In genomic region chr12:53224268-53224896, GRCh38 we compare ENCODE assay signal across 9 cellular contexts. TPM values are rescaled to one million over a fixed set of nuclear protein-coding genes. Genes with fewer than 3 reads are reported as not detected.
A peak's percentile ranks its signal among the peaks of the same experiment; 100 is the strongest.
DNase-seq lines count a peak whose midpoint lies in the region; ATAC-seq and TF ChIP-seq lines count a peak whose summit lies in the region.
"Had no signal": no experiment of that assay in that cellular context is flagged by ENCODE, and none has a peak within 500 bp of the region (broad histone marks: within the 10 kb centered on the region; RNA-seq: fewer than 3 reads in every experiment).

No MANE protein-coding gene starts in this region.

- ATAC-seq in GM21737 (IDR thresholded peaks at IDR 0.05; ENCODE audit: unreplicated experiment): no peak
- no peak for ATAC-seq in HG03520 (IDR thresholded peaks at IDR 0.05; ENCODE audit: unreplicated experiment)

- H3K4me3 ChIP-seq in esophagus muscularis mucosa (no peak overlapping the region), spleen (no peak overlapping the region)

- DNase-seq in SK-MEL-5 (ENCODE audit: low read depth, low spot score) (peak; percentile 54), esophagus muscularis mucosa (ENCODE audit: extremely low spot score) (no peak), spleen (peak; percentile 61), foreskin melanocyte (no peak), NCI-H345 treated with DMSO at 0.1 percent for 48 hours (lab: John Stamatoyannopoulos, UW; ENCODE audit: unreplicated experiment) (no peak)
- DNase-seq: retina had no signal

- TF ChIP-seq CTCF in GM12873 (IDR thresholded peaks at IDR 0.05; ENCODE audit: insufficient read depth, low read depth, low read length, missing control alignments) (peak; percentile 30), esophagus muscularis mucosa (IDR thresholded peaks at IDR 0.05) (peak in 1 of 3 experiments; percentile 35), spleen (IDR thresholded peaks at IDR 0.05 in 8 of 11, conservative IDR thresholded peaks at IDR 0.05 in 3 of 11) (no peak)

- no peaks in the 10 kb centered on the region for H3K9me3 ChIP-seq in esophagus muscularis mucosa
- no peaks in the 10 kb centered on the region for H3K9me3 ChIP-seq in spleen

- peak overlapping the region; percentile 96 to 99 (median 98) for H3K27ac ChIP-seq in esophagus muscularis mucosa (replicated peaks in 1 of 4)
- peak overlapping the region in 5 of 8 donors; percentile 44 to 98 (median 98) for H3K27ac ChIP-seq in spleen

- H3K27me3 ChIP-seq in esophagus muscularis mucosa: no peaks in the 10 kb centered on the region
- peaks cover 0 to 5% (median 0%) of the 10 kb centered on the region in 7 donors for H3K27me3 ChIP-seq in spleen (replicated peaks in 1 of 7)

- intact Hi-C loops in esophagus muscularis mucosa (cut with DNase I) (no loop called here), spleen (cut with DNase I; ENCODE audit: low total_unique reads) (no loop called here)

- 46% methylated on average over 6 of the region's 6 CpGs for WGBS in esophagus muscularis mucosa
- 65 to 81% (median 73%) methylated on average over 6 of the region's 6 CpGs for WGBS in spleen, 5 donors

- in situ Hi-C loops in SK-MEL-5 (cut with HindIII; ENCODE audit: low pct_unique_long_range_greater_than_20kb, low sequenced_read_pairs): no loop called here

- TF ChIP-seq EP300 in esophagus muscularis mucosa (IDR thresholded peaks at IDR 0.05): no peak

- TF ChIP-seq POLR2A in esophagus muscularis mucosa (IDR thresholded peaks at IDR 0.05; ENCODE audit: low read depth): no peak
- TF ChIP-seq POLR2A in spleen (IDR thresholded peaks at IDR 0.05): no peak

- H3K4me1 ChIP-seq in esophagus muscularis mucosa: peaks cover 37 to 78% (median 77%) of the 10 kb centered on the region in 4 donors
- H3K4me1 ChIP-seq in spleen: peaks cover 11 to 52% (median 40%) of the 10 kb centered on the region in 6 donors

- H3K36me3 ChIP-seq in esophagus muscularis mucosa (peaks cover 0 to 25% (median 6%) of the 10 kb centered on the region in 4 donors), spleen (no peaks in the 10 kb centered on the region)

RNA-seq across cellular contexts. Expression of gene RARG, which starts 7.6 kb away (rescaled TPM):
- total RNA-seq in SK-MEL-5 (2014; rRNA removed; shearing (Covaris generic)): 5.6 and 7.0 TPM in 2 replicates
- 22.1 and 28.0 TPM in 2 replicates for polyA plus RNA-seq in SK-MEL-5 (2015; cell fraction: cytosol; rRNA removed)
- 14.9 and 19.2 TPM in 2 replicates for polyA plus RNA-seq in SK-MEL-5 (2015; cell fraction: nucleus; rRNA removed)
- total RNA-seq in esophagus muscularis mucosa: 10 to 100 TPM; 10.3 to 26.1 (median 22.9) TPM
- 10 to 100 TPM in 5 of 7 donors, 1 to 10 TPM in 2; 9.4 to 20.8 (median 14.4) TPM for total RNA-seq in spleen
- polyA plus RNA-seq in spleen: 10 to 100 TPM in 1 of 3 donors, 1 to 10 TPM in 2; 4.6 to 10.1 (median 4.9) TPM

RNA-seq across cellular contexts. Expression of gene ITGB7, which starts 17.3 kb away (rescaled TPM):
- 18.8 and 29.2 TPM in 2 replicates for total RNA-seq in SK-MEL-5 (2014; rRNA removed; shearing (Covaris generic))
- polyA plus RNA-seq in SK-MEL-5 (2015; cell fraction: cytosol; rRNA removed): 16.3 and 18.5 TPM in 2 replicates
- 87.1 and 96.7 TPM in 2 replicates for polyA plus RNA-seq in SK-MEL-5 (2015; cell fraction: nucleus; rRNA removed)
- total RNA-seq in esophagus muscularis mucosa: 1 to 10 TPM; 1.1 to 1.8 (median 1.4) TPM
- total RNA-seq in spleen: 10 to 100 TPM; 35.5 to 75.5 (median 62.2) TPM
- 10 to 100 TPM; 23.9 to 62.5 (median 46.5) TPM for polyA plus RNA-seq in spleen

RNA-seq across cellular contexts. Expression of gene CSAD, which starts 43.7 kb away (rescaled TPM):
- total RNA-seq in SK-MEL-5 (2014; rRNA removed; shearing (Covaris generic)): 1.7 and 6.1 TPM in 2 replicates
- 1.8 and 3.2 TPM in 2 replicates for polyA plus RNA-seq in SK-MEL-5 (2015; cell fraction: cytosol; rRNA removed)
- 135 and 157 TPM in 2 replicates for polyA plus RNA-seq in SK-MEL-5 (2015; cell fraction: nucleus; rRNA removed)
- 10 to 100 TPM; 10.8 to 27.8 (median 15.0) TPM for total RNA-seq in esophagus muscularis mucosa
- total RNA-seq in spleen: 10 to 100 TPM; 33.7 to 73.0 (median 39.7) TPM
- 10 to 100 TPM; 17.9 to 36.3 (median 34.1) TPM for polyA plus RNA-seq in spleen

RNA-seq across cellular contexts. Expression of gene ESPL1, which starts 43.7 kb away (rescaled TPM):
- total RNA-seq in SK-MEL-5 (2014; rRNA removed; shearing (Covaris generic)): 8.3 and 9.2 TPM in 2 replicates
- polyA plus RNA-seq in SK-MEL-5 (2015; cell fraction: cytosol; rRNA removed): 19.1 and 25.2 TPM in 2 replicates
- 77.0 and 80.6 TPM in 2 replicates for polyA plus RNA-seq in SK-MEL-5 (2015; cell fraction: nucleus; rRNA removed)
- total RNA-seq in esophagus muscularis mucosa (1 to 10 TPM in 1 of 4 donors, under 1 TPM in 3; under 0.01 to 2.0 (median 0.24) TPM), spleen (1 to 10 TPM; 1.7 to 7.2 (median 4.7) TPM)
- polyA plus RNA-seq in spleen: 1 to 10 TPM in 1 of 3 donors, under 1 TPM in 2; 0.85 to 1.9 (median 0.93) TPM

RNA-seq across cellular contexts. Expression of gene ZNF740, which starts 43.9 kb away (rescaled TPM):
- 11.7 and 16.6 TPM in 2 replicates for total RNA-seq in SK-MEL-5 (2014; rRNA removed; shearing (Covaris generic))
- polyA plus RNA-seq in SK-MEL-5 (2015; cell fraction: cytosol; rRNA removed): 12.4 and 15.3 TPM in 2 replicates
- 87.2 and 91.0 TPM in 2 replicates for polyA plus RNA-seq in SK-MEL-5 (2015; cell fraction: nucleus; rRNA removed)
- total RNA-seq in esophagus muscularis mucosa: 10 to 100 TPM; 12.4 to 19.6 (median 15.3) TPM
- 10 to 100 TPM; 23.6 to 66.1 (median 45.1) TPM for total RNA-seq in spleen
- polyA plus RNA-seq in spleen: 10 to 100 TPM in 1 of 3 donors, 1 to 10 TPM in 2; 5.6 to 12.1 (median 7.5) TPM

Comparison
In these comparisons a context has a peak if more than half of its experiments do, and no peak if none do; other contexts are left out.
1. DNase-seq: peak in SK-MEL-5 (single experiment) and spleen (single experiment); none in esophagus muscularis mucosa (single experiment), foreskin melanocyte (single experiment) and NCI-H345 treated with DMSO at 0.1 percent for 48 hours (single experiment).